In the genomic region with DNA sequence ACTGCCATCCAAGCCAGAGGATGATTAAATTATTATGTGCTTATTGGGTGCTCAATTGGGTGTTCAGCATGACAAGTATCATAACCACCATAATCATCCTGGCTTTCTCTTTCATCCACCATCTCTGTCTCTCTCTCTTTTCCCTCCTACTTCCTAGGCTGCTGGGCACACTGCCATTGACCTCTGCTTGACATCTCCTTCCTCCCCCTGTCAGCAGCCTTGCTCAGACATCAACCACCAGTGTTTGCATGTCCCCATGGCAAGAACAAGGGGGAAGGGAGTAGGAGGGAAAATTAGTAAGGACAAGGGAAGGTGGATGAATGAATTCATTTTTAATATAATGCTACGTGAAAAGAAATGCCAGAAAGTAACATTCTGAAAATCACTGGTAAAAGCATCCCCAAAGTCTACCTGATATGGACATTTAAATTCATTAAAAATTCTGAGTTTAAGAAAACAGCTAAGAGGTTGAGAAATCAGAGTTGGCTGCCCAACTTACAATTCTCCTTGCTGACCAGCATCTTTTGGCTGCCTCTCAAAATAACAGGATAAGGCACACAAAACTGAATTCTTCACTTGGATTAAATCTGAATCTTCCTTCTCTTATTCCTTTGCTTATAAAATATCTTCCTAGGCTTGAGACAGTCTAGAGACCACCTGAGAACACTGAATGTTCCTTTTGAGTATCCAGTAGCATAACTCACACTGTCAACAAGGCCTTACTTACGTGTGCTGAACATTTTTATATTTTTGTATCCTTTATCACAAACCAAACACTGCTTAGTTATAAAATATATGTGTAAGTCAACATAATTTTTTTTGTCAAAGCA, we compare ENCODE assay signal across 12 cellular contexts. TPM values are rescaled to one million over a fixed set of nuclear protein-coding genes. Genes with fewer than 3 reads are reported as not detected.
DNase-seq lines count a peak whose midpoint lies in the region; ATAC-seq and TF ChIP-seq lines count a peak whose summit lies in the region.
"Had no signal": no experiment of that assay in that cellular context is flagged by ENCODE, and none has a peak within 500 bp of the region (broad histone marks: within the 10 kb centered on the region; RNA-seq: fewer than 3 reads in every experiment).

No MANE protein-coding gene starts in this region.

- H3K27me3 Mint-ChIP-seq in activated CD4-positive, alpha-beta T cell treated with anti-CD3 and anti-CD28 coated beads for 36 hours: no peaks in the 10 kb centered on the region
- peaks cover 2% of the 10 kb centered on the region for H3K27me3 Mint-ChIP-seq in activated CD4-positive, alpha-beta T cell treated with anti-CD3 and anti-CD28 coated beads, Interleukin-2, amount 10 ng/mL, durations not matched to agents 7 days and 5 days
- peaks cover 5% of the 10 kb centered on the region for H3K27me3 Mint-ChIP-seq in activated CD8-positive, alpha-beta T cell treated with anti-CD3 and anti-CD28 coated beads, Interleukin-2, amount 10 ng/mL, durations not matched to agents 7 days and 5 days (ENCODE audit: low read depth)

- H3K27me3 ChIP-seq in brain microvascular endothelial cell (replicated peaks) (no peaks in the 10 kb centered on the region), prostate gland (replicated peaks; ENCODE audit: insufficient read depth) (no peaks in the 10 kb centered on the region)
- H3K27me3 ChIP-seq: Peyer's patch had no signal

- no peak for ATAC-seq in activated CD4-positive, alpha-beta T cell treated with anti-CD3 and anti-CD28 coated beads for 36 hours
- no peak for ATAC-seq in activated CD8-positive, alpha-beta T cell treated with anti-CD3 and anti-CD28 coated beads, Interleukin-2, amount 10 ng/mL, durations not matched to agents 7 days and 5 days
- ATAC-seq: activated T-cell treated with anti-CD3 and anti-CD28 coated beads, Interleukin-2, amount 50 U/mL, for 4 hours had no signal

- no peak overlapping the region for H3K27ac Mint-ChIP-seq in activated CD4-positive, alpha-beta T cell treated with anti-CD3 and anti-CD28 coated beads for 36 hours
- no peak overlapping the region for H3K27ac Mint-ChIP-seq in activated CD4-positive, alpha-beta T cell treated with anti-CD3 and anti-CD28 coated beads, Interleukin-2, amount 10 ng/mL, durations not matched to agents 7 days and 5 days
- no peak overlapping the region for H3K27ac Mint-ChIP-seq in activated CD8-positive, alpha-beta T cell treated with anti-CD3 and anti-CD28 coated beads, Interleukin-2, amount 10 ng/mL, durations not matched to agents 7 days and 5 days

- TF ChIP-seq CTCF in brain microvascular endothelial cell (IDR thresholded peaks at IDR 0.05; ENCODE audit: low read depth, low read length, missing control alignments) (no peak), prostate gland (IDR thresholded peaks at IDR 0.05) (no peak)

- H3K36me3 ChIP-seq in brain microvascular endothelial cell (replicated peaks) (no peaks in the 10 kb centered on the region), prostate gland (no peaks in the 10 kb centered on the region)
- H3K36me3 ChIP-seq: Peyer's patch had no signal

- DNase-seq in DMS153 (lab: John Stamatoyannopoulos, UW) (peak; percentile 45), NCI-H187 treated with DMSO at 0.1 percent for 48 hours (lab: John Stamatoyannopoulos, UW) (peak; percentile 39), brain microvascular endothelial cell (peak; percentile 26), iris pigment epithelial cell (ENCODE audit: low read depth) (peak; percentile 36), prostate gland (ENCODE audit: low spot score) (no peak)
- no peak for DNase-seq in activated CD4-positive, alpha-beta T cell treated with anti-CD3 and anti-CD28 coated beads for 36 hours
- no peak for DNase-seq in activated CD4-positive, alpha-beta T cell treated with anti-CD3 and anti-CD28 coated beads, Interleukin-2, amount 10 ng/mL, durations not matched to agents 7 days and 5 days
- no peak for DNase-seq in activated CD8-positive, alpha-beta T cell treated with anti-CD3 and anti-CD28 coated beads, Interleukin-2, amount 10 ng/mL, durations not matched to agents 7 days and 5 days
- DNase-seq: activated T-cell treated with anti-CD3 and anti-CD28 coated beads, Interleukin-2, amount 50 U/mL, for 4 hours; NCI-H1105 treated with DMSO at 0.1 percent for 48 hours; Peyer's patch had no signal

- no peak overlapping the region for H3K27ac ChIP-seq in brain microvascular endothelial cell
- no peak overlapping the region for H3K27ac ChIP-seq in prostate gland
- H3K27ac ChIP-seq: Peyer's patch had no signal

- no peaks in the 10 kb centered on the region for H3K9me3 ChIP-seq in prostate gland
- H3K9me3 ChIP-seq: Peyer's patch had no signal

- H3K4me3 ChIP-seq in brain microvascular endothelial cell (ENCODE audit: low read depth, low read length) (no peak overlapping the region), prostate gland (no peak overlapping the region)
- H3K4me3 ChIP-seq: Peyer's patch had no signal

- intact Hi-C loops in activated CD4-positive, alpha-beta T cell treated with anti-CD3 and anti-CD28 coated beads for 36 hours (cut with DNase I, micrococcal nuclease): no loop called here
- intact Hi-C loops in prostate gland (cut with DNase I): no loop called here

- POLR2A ChIA-PET in activated CD4-positive, alpha-beta T cell treated with anti-CD3 and anti-CD28 coated beads for 36 hours (lab: Charles Lee): no interaction called here
- POLR2A ChIA-PET in activated CD4-positive, alpha-beta T cell treated with anti-CD3 and anti-CD28 coated beads, Interleukin-2, amount 10 ng/mL, durations not matched to agents 7 days and 5 days (lab: Charles Lee): no interaction called here
- POLR2A ChIA-PET in activated CD8-positive, alpha-beta T cell treated with anti-CD3 and anti-CD28 coated beads, Interleukin-2, amount 10 ng/mL, durations not matched to agents 7 days and 5 days (lab: Charles Lee): no interaction called here

- H3K9me3 Mint-ChIP-seq in activated CD4-positive, alpha-beta T cell treated with anti-CD3 and anti-CD28 coated beads for 36 hours (ENCODE audit: low read depth): no peaks in the 10 kb centered on the region
- no peaks in the 10 kb centered on the region for H3K9me3 Mint-ChIP-seq in activated CD4-positive, alpha-beta T cell treated with anti-CD3 and anti-CD28 coated beads, Interleukin-2, amount 10 ng/mL, durations not matched to agents 7 days and 5 days
- H3K9me3 Mint-ChIP-seq in activated CD8-positive, alpha-beta T cell treated with anti-CD3 and anti-CD28 coated beads, Interleukin-2, amount 10 ng/mL, durations not matched to agents 7 days and 5 days (ENCODE audit: insufficient read depth): no peaks in the 10 kb centered on the region
- H3K9me3 Mint-ChIP-seq: activated T-cell treated with anti-CD3 and anti-CD28 coated beads, Interleukin-2, amount 50 U/mL, for 4 hours had no signal

- no peaks in the 10 kb centered on the region for H3K4me1 Mint-ChIP-seq in activated CD4-positive, alpha-beta T cell treated with anti-CD3 and anti-CD28 coated beads for 36 hours
- no peaks in the 10 kb centered on the region for H3K4me1 Mint-ChIP-seq in activated CD4-positive, alpha-beta T cell treated with anti-CD3 and anti-CD28 coated beads, Interleukin-2, amount 10 ng/mL, durations not matched to agents 7 days and 5 days
- H3K4me1 Mint-ChIP-seq in activated CD8-positive, alpha-beta T cell treated with anti-CD3 and anti-CD28 coated beads, Interleukin-2, amount 10 ng/mL, durations not matched to agents 7 days and 5 days (ENCODE audit: low read depth): no peaks in the 10 kb centered on the region

- no peak overlapping the region for H3K4me3 Mint-ChIP-seq in activated CD4-positive, alpha-beta T cell treated with anti-CD3 and anti-CD28 coated beads for 36 hours
- no peak overlapping the region for H3K4me3 Mint-ChIP-seq in activated CD4-positive, alpha-beta T cell treated with anti-CD3 and anti-CD28 coated beads, Interleukin-2, amount 10 ng/mL, durations not matched to agents 7 days and 5 days
- no peak overlapping the region for H3K4me3 Mint-ChIP-seq in activated CD8-positive, alpha-beta T cell treated with anti-CD3 and anti-CD28 coated beads, Interleukin-2, amount 10 ng/mL, durations not matched to agents 7 days and 5 days
- H3K4me3 Mint-ChIP-seq: activated T-cell treated with anti-CD3 and anti-CD28 coated beads, Interleukin-2, amount 50 U/mL, for 4 hours had no signal

- CTCF ChIA-PET in activated CD4-positive, alpha-beta T cell treated with anti-CD3 and anti-CD28 coated beads for 36 hours (lab: Charles Lee): interaction anchor here (1.5 kb wide), 1 partner anchor 18 kb away, joined by 3 read pairs; no protein-coding TSS in a partner anchor
- CTCF ChIA-PET in activated CD4-positive, alpha-beta T cell treated with anti-CD3 and anti-CD28 coated beads, Interleukin-2, amount 10 ng/mL, durations not matched to agents 7 days and 5 days (lab: Charles Lee): no interaction called here
- CTCF ChIA-PET in activated CD8-positive, alpha-beta T cell treated with anti-CD3 and anti-CD28 coated beads, Interleukin-2, amount 10 ng/mL, durations not matched to agents 7 days and 5 days (lab: Charles Lee): no interaction called here

- WGBS in prostate gland: 81% methylated on average over 2 of the region's 2 CpGs

- in situ Hi-C loops in brain microvascular endothelial cell (cut with HindIII; ENCODE audit: low pct_ligation_motif_present, low sequenced_read_pairs): no loop called here

- no peak for TF ChIP-seq POLR2A in prostate gland (IDR thresholded peaks at IDR 0.05)

- no peaks in the 10 kb centered on the region for H3K36me3 Mint-ChIP-seq in activated CD4-positive, alpha-beta T cell treated with anti-CD3 and anti-CD28 coated beads for 36 hours (ENCODE audit: low read depth)
- H3K36me3 Mint-ChIP-seq in activated CD4-positive, alpha-beta T cell treated with anti-CD3 and anti-CD28 coated beads, Interleukin-2, amount 10 ng/mL, durations not matched to agents 7 days and 5 days (ENCODE audit: low read depth): no peaks in the 10 kb centered on the region
- no peaks in the 10 kb centered on the region for H3K36me3 Mint-ChIP-seq in activated CD8-positive, alpha-beta T cell treated with anti-CD3 and anti-CD28 coated beads, Interleukin-2, amount 10 ng/mL, durations not matched to agents 7 days and 5 days (ENCODE audit: low read depth)

- no peaks in the 10 kb centered on the region for H3K4me1 ChIP-seq in prostate gland (replicated peaks)
- H3K4me1 ChIP-seq: Peyer's patch had no signal

RNA-seq across cellular contexts. Expression of a gene that starts 48.5 kb away (rescaled TPM):
- total RNA-seq in activated CD4-positive, alpha-beta T cell treated with anti-CD3 and anti-CD28 coated beads for 36 hours: 1 to 10 TPM in 1 of 2 experiments, under 1 TPM in 1; 0.85 to 1.3 TPM
- 1 to 10 TPM; 5.6 to 8.7 TPM for total RNA-seq in prostate gland
- total RNA-seq in activated CD4-positive, alpha-beta T cell treated with anti-CD3 and anti-CD28 coated beads, Interleukin-2, amount 10 ng/mL, durations not matched to agents 7 days and 5 days: 1 to 10 TPM; 4.6 to 4.7 TPM
- total RNA-seq in activated CD8-positive, alpha-beta T cell treated with anti-CD3 and anti-CD28 coated beads, Interleukin-2, amount 10 ng/mL, durations not matched to agents 7 days and 5 days: 1 to 10 TPM; 3.8 to 4.3 TPM
- total RNA-seq: HT-29 had no signal

Comparison
In these comparisons a context has a peak if more than half of its experiments do, and no peak if none do; other contexts are left out.
1. DNase-seq: peak in DMS153 (single experiment), NCI-H187 treated with DMSO at 0.1 percent for 48 hours (single experiment), brain microvascular endothelial cell (single experiment) and iris pigment epithelial cell (single experiment); none in activated CD4-positive, alpha-beta T cell treated with anti-CD3 and anti-CD28 coated beads for 36 hours (single experiment), prostate gland (single experiment), activated CD4-positive, alpha-beta T cell treated with anti-CD3 and anti-CD28 coated beads, Interleukin-2, amount 10 ng/mL, durations not matched to agents 7 days and 5 days (single experiment) and activated CD8-positive, alpha-beta T cell treated with anti-CD3 and anti-CD28 coated beads, Interleukin-2, amount 10 ng/mL, durations not matched to agents 7 days and 5 days (single experiment).